ENCODE assay signal across 1 cellular context in genomic region chr2:54557211-54557600, GRCh38.
TF ChIP-seq lines count a peak whose summit lies in the region.

No MANE protein-coding gene starts in this region.

TF ChIP-seq in GM23338, 12 proteins besides CTCF, POLR2A, EP300 and RAD21 (continued from another document):
- no peak for TF ChIP-seq ETS1 (IDR thresholded peaks at IDR 0.05)
- TF ChIP-seq EZH2phosphoT487 (IDR thresholded peaks at IDR 0.05; ENCODE audit: unreplicated experiment): no peak
